17 cellular contexts compared by ENCODE assay signal in the genomic region with DNA sequence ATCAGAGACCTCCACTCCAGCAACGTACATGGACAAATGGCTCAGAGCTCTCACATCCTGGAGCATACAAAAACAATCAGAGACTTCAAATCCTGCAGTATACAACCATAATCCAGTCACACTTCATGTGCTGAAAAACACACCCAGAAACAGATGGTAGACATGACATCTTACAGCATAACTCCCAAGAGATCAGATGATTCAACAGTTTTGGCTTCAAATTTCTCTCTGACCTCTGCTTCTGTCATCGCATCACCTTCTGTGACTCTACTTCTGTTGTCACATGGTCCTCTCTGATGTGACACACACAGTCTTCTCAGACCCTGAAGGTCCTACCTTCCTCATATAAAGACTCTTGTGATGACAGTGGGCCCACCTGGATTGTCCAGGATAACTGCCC. TPM values are rescaled to one million over a fixed set of nuclear protein-coding genes. Genes with fewer than 3 reads are reported as not detected.
A peak's percentile ranks its signal among the peaks of the same experiment; 100 is the strongest.
DNase-seq lines count a peak whose midpoint lies in the region; ATAC-seq, FAIRE-seq and TF ChIP-seq lines count a peak whose summit lies in the region.
"Had no signal": no experiment of that assay in that cellular context is flagged by ENCODE, and none has a peak within 500 bp of the region (broad histone marks: within the 10 kb centered on the region; RNA-seq: fewer than 3 reads in every experiment).

No MANE protein-coding gene starts in this region.

- no peak for ATAC-seq in activated CD8-positive, alpha-beta memory T cell treated with anti-CD3 and anti-CD28 coated beads, Interleukin-2, amount 10 ng/mL, durations not matched to agents 7 days and 5 days
- ATAC-seq in natural killer cell (peak in 1 of 3 donors; percentile 7), HG02571 (IDR thresholded peaks at IDR 0.05; ENCODE audit: unreplicated experiment) (no peak), GM18867 (IDR thresholded peaks at IDR 0.05; ENCODE audit: unreplicated experiment) (no peak)

- CTCF ChIA-PET in activated CD8-positive, alpha-beta memory T cell treated with anti-CD3 and anti-CD28 coated beads, Interleukin-2, amount 10 ng/mL, durations not matched to agents 7 days and 5 days (lab: Charles Lee): no interaction called here

- no peak for FAIRE-seq in bronchial epithelial cell (lab: Jason Lieb, UNC)

- H3K4me3 Mint-ChIP-seq in activated CD8-positive, alpha-beta memory T cell treated with anti-CD3 and anti-CD28 coated beads, Interleukin-2, amount 10 ng/mL, durations not matched to agents 7 days and 5 days: peak overlapping the region; percentile 1
- H3K4me3 Mint-ChIP-seq in natural killer cell: no peak overlapping the region

- peaks cover 9% of the 10 kb centered on the region for H3K9me3 Mint-ChIP-seq in activated CD8-positive, alpha-beta memory T cell treated with anti-CD3 and anti-CD28 coated beads, Interleukin-2, amount 10 ng/mL, durations not matched to agents 7 days and 5 days (ENCODE audit: low read depth)
- H3K9me3 Mint-ChIP-seq in natural killer cell: no peaks in the 10 kb centered on the region

- peaks cover 70% of the 10 kb centered on the region for H3K4me1 Mint-ChIP-seq in activated CD8-positive, alpha-beta memory T cell treated with anti-CD3 and anti-CD28 coated beads, Interleukin-2, amount 10 ng/mL, durations not matched to agents 7 days and 5 days
- H3K4me1 Mint-ChIP-seq in natural killer cell: peaks cover 64 to 84% of the 10 kb centered on the region in 2 donors

- H3K27me3 ChIP-seq in bronchial epithelial cell (ENCODE audit: control insufficient read depth, insufficient read depth, low read length): no peaks in the 10 kb centered on the region
- H3K27me3 ChIP-seq: upper lobe of left lung had no signal

- H3K36me3 Mint-ChIP-seq in activated CD8-positive, alpha-beta memory T cell treated with anti-CD3 and anti-CD28 coated beads, Interleukin-2, amount 10 ng/mL, durations not matched to agents 7 days and 5 days: peaks cover 40% of the 10 kb centered on the region
- H3K36me3 Mint-ChIP-seq in natural killer cell: no peaks in the 10 kb centered on the region

- no peak for DNase-seq in activated CD8-positive, alpha-beta memory T cell treated with anti-CD3 and anti-CD28 coated beads, Interleukin-2, amount 10 ng/mL, durations not matched to agents 7 days and 5 days
- no peak for DNase-seq in activated CD8-positive, alpha-beta memory T cell treated with anti-CD3 and anti-CD28 coated beads for 24 hours
- DNase-seq in NCI-H2171 treated with DMSO at 0.1 percent for 48 hours (lab: John Stamatoyannopoulos, UW) (peak; percentile 85), bronchial epithelial cell (ENCODE audit: low read depth) (peak; percentile 12), natural killer cell (no peak), mesenteric fat pad (ENCODE audit: low spot score) (no peak)
- DNase-seq: ACHN; activated CD4-positive, alpha-beta T cell treated with anti-CD3 and anti-CD28 coated beads for 1 hour; anterior cingulate cortex; NCI-H1048; right cardiac atrium; SHP77 treated with DMSO at 0.1 percent for 48 hours; upper lobe of left lung had no signal

- no peaks in the 10 kb centered on the region for H3K27me3 Mint-ChIP-seq in activated CD8-positive, alpha-beta memory T cell treated with anti-CD3 and anti-CD28 coated beads, Interleukin-2, amount 10 ng/mL, durations not matched to agents 7 days and 5 days
- peaks cover 0 to 11% of the 10 kb centered on the region in 2 donors for H3K27me3 Mint-ChIP-seq in natural killer cell (ENCODE audit: low read depth in 2 of 2)

- H3K36me3 ChIP-seq in bronchial epithelial cell (ENCODE audit: control insufficient read depth, insufficient read depth, low read length): no peaks in the 10 kb centered on the region
- H3K36me3 ChIP-seq: upper lobe of left lung had no signal

- peak overlapping the region; percentile 89 for H3K27ac Mint-ChIP-seq in activated CD8-positive, alpha-beta memory T cell treated with anti-CD3 and anti-CD28 coated beads, Interleukin-2, amount 10 ng/mL, durations not matched to agents 7 days and 5 days
- H3K27ac Mint-ChIP-seq in natural killer cell: peak overlapping the region; percentile 76 to 97

- TF ChIP-seq CTCF in bronchial epithelial cell (IDR thresholded peaks at IDR 0.05; ENCODE audit: insufficient read depth, low read length, severe bottlenecking) (no peak), natural killer cell (IDR thresholded peaks at IDR 0.05) (no peak)

- H3K4me3 ChIP-seq in bronchial epithelial cell (ENCODE audit: low read depth, low read length): no peak overlapping the region
- H3K4me3 ChIP-seq: upper lobe of left lung had no signal

- intact Hi-C loops in natural killer cell (cut with micrococcal nuclease): loop anchor here (10.0 kb wide), 1 partner anchor 220 kb away; no protein-coding TSS in a partner anchor

RNA-seq across cellular contexts. Expression of a gene that starts 18.5 kb away (rescaled TPM):
- 10 to 100 TPM; 40.1 to 41.4 TPM for total RNA-seq in activated CD8-positive, alpha-beta memory T cell treated with anti-CD3 and anti-CD28 coated beads, Interleukin-2, amount 10 ng/mL, durations not matched to agents 7 days and 5 days
- total RNA-seq in bronchial epithelial cell (1.2 and 1.3 TPM in 2 replicates), natural killer cell (10 to 100 TPM in 2 of 3 donors, 1 to 10 TPM in 1; 9.2 to 11.6 (median 11.0) TPM), mesenteric fat pad (5.1 TPM)

RNA-seq across cellular contexts. Expression of a gene that starts 31.5 kb away (rescaled TPM):
- 100 to 1,000 TPM; 138 to 161 TPM for total RNA-seq in activated CD8-positive, alpha-beta memory T cell treated with anti-CD3 and anti-CD28 coated beads, Interleukin-2, amount 10 ng/mL, durations not matched to agents 7 days and 5 days
- total RNA-seq in bronchial epithelial cell (not detected in 2 replicates), natural killer cell (100 to 1,000 TPM; 136 to 149 (median 141) TPM), mesenteric fat pad (22.0 TPM)

RNA-seq across cellular contexts. Expression of a gene that starts 46.5 kb away (rescaled TPM):
- not detected for total RNA-seq in activated CD8-positive, alpha-beta memory T cell treated with anti-CD3 and anti-CD28 coated beads, Interleukin-2, amount 10 ng/mL, durations not matched to agents 7 days and 5 days
- total RNA-seq in bronchial epithelial cell: not detected in 2 replicates
- not detected for total RNA-seq in natural killer cell
- not detected for total RNA-seq in mesenteric fat pad
- total RNA-seq: Daoy, NCI-H460, right cardiac atrium had no signal

Comparison
In these comparisons a context has a peak if more than half of its experiments do, and no peak if none do; other contexts are left out.
1. DNase-seq: peak in NCI-H2171 treated with DMSO at 0.1 percent for 48 hours (single experiment) and bronchial epithelial cell (single experiment); none in activated CD8-positive, alpha-beta memory T cell treated with anti-CD3 and anti-CD28 coated beads, Interleukin-2, amount 10 ng/mL, durations not matched to agents 7 days and 5 days (single experiment), activated CD8-positive, alpha-beta memory T cell treated with anti-CD3 and anti-CD28 coated beads for 24 hours (single experiment), natural killer cell (single experiment) and mesenteric fat pad (single experiment).
2. RNA of a gene that starts 31.5 kb away (total RNA-seq): 138 to 161 TPM in activated CD8-positive, alpha-beta memory T cell treated with anti-CD3 and anti-CD28 coated beads, Interleukin-2, amount 10 ng/mL, durations not matched to agents 7 days and 5 days, 136 to 149 TPM in natural killer cell and 22.0 TPM in mesenteric fat pad (single experiment); not detected in bronchial epithelial cell; every median in the first group is over 10 times any median in the second.